Comparison of ENCODE assay signal across 27 cellular contexts in the genomic region with DNA sequence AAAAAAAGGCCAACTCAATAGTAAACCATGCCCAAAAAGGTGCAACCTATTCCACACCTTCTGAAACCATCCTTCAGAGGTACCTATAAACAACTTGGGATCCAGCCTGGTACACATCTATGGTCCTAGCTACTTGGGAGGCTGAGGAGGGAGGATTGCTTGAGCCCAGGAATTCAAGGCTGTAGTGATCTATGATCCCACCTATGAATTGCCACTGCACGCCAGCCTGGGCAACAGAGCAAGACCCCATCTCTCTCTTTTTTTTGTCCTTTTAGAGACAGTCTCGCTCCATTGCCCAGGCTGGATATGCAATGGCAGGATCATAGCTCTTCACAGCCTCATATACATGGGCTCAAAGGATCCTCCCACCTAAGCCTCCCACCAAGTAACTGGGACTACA. TPM values are rescaled to one million over a fixed set of nuclear protein-coding genes. Genes with fewer than 3 reads are reported as not detected.
"Had no signal": no experiment of that assay in that cellular context is flagged by ENCODE, and none has a peak within 500 bp of the region (broad histone marks: within the 10 kb centered on the region; RNA-seq: fewer than 3 reads in every experiment).

No MANE protein-coding gene starts in this region.

- H3K9ac ChIP-seq: parathyroid adenoma had no signal

- FAIRE-seq: islet of Langerhans had no signal

- H3K27ac ChIP-seq: colonic mucosa, foreskin keratinocyte, parathyroid adenoma, prostate gland, spleen, testis had no signal

- H3K27me3 ChIP-seq: colonic mucosa, foreskin keratinocyte, spleen, testis, transverse colon had no signal

- ATAC-seq: foreskin keratinocyte; left lobe of liver; stimulated activated naive B cell treated with anti-CD40 and anti-IgM and Interleukin-4, amounts not matched to agents 10 μg/mL and 1 μg/mL and 100 μg/mL, for 72 hours; stimulated activated naive CD8-positive, alpha-beta T cell treated with anti-CD3 and anti-CD28 coated beads, Interleukin-15, amount 100 ng/mL, for 72 hours had no signal

- H3K36me3 ChIP-seq: colonic mucosa, prostate gland, transverse colon had no signal

- H3K9me3 Mint-ChIP-seq: naive B cell; nephron; stimulated activated naive CD8-positive, alpha-beta T cell treated with anti-CD3 and anti-CD28 coated beads, Interleukin-15, amount 100 ng/mL, for 72 hours had no signal

- DNase-seq: colonic mucosa; dermis blood vessel endothelial cell; foreskin keratinocyte; head of caudate nucleus; hypothalamus; kidney glomerular epithelial cell; mesendoderm; naive B cell; occipital lobe; spleen; stimulated activated CD4-positive, alpha-beta T cell treated with anti-CD3 and anti-CD28 coated beads, Interleukin-2, amount 100 ng/mL, for 24 hours; stimulated activated CD4-positive, alpha-beta T cell treated with anti-CD3 and anti-CD28 coated beads, Interleukin-4, amount 100 ng/mL, for 4 hours; stimulated activated naive B cell treated with anti-CD40 and anti-IgM and Interleukin-4, amounts not matched to agents 10 μg/mL and 1 μg/mL and 100 μg/mL, for 72 hours; stimulated activated naive CD8-positive, alpha-beta T cell treated with anti-CD3 and anti-CD28 coated beads, Interleukin-15, amount 100 ng/mL, for 72 hours; testis; transverse colon had no signal

- H3K4me3 ChIP-seq: colonic mucosa, lung, prostate gland, spleen, testis, transverse colon had no signal

- H3K9me3 ChIP-seq: colonic mucosa, prostate gland, spleen, testis, transverse colon had no signal

- H3K4me1 ChIP-seq: colonic mucosa, foreskin keratinocyte, spleen, testis, transverse colon had no signal

- H3K4me3 Mint-ChIP-seq: nephron; stimulated activated naive B cell treated with anti-CD40 and anti-IgM and Interleukin-4, amounts not matched to agents 10 μg/mL and 1 μg/mL and 100 μg/mL, for 72 hours; stimulated activated naive CD8-positive, alpha-beta T cell treated with anti-CD3 and anti-CD28 coated beads, Interleukin-15, amount 100 ng/mL, for 72 hours had no signal

- H2AFZ ChIP-seq: parathyroid adenoma had no signal

- H3K27me3 Mint-ChIP-seq: naive B cell; stimulated activated naive B cell treated with anti-CD40 and anti-IgM and Interleukin-4, amounts not matched to agents 10 μg/mL and 1 μg/mL and 100 μg/mL, for 72 hours; stimulated activated naive CD8-positive, alpha-beta T cell treated with anti-CD3 and anti-CD28 coated beads, Interleukin-15, amount 100 ng/mL, for 72 hours had no signal

RNA-seq across cellular contexts. Expression of a gene that starts 55.6 kb away (rescaled TPM):
- total RNA-seq: colonic mucosa, dermis blood vessel endothelial cell, epithelial cell of proximal tubule, left lobe of liver, renal cortical epithelial cell, skeletal muscle tissue, spleen, subcutaneous adipose tissue, transverse colon, ureter had no signal
